ENCODE assay signal across 33 cellular contexts in the genomic region with DNA sequence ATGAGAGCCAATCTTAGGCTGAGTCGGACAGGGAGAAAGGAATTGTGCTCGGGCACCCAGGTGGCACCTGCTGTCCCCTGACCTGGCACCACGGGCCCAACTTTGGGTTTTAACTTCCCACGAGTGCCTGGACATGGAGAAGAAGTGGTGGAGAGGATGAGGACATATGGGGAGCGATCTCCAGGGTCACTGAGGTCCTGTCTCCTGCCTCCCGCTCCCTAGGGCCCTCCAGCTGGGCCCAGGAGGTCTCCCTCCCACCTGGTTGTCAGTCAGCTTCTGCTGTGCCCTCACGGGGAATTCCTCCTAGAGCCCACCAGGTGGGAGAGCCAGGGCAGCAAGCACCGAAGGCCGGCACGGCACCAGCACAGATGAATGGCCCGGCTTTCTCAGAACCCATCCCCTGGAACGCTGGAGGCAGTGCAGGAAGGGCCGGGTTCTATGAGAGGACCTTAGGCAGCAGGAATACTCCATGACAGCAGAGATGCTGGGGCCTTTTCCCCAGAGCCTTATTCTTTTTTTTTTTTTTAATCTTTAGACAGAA.
"Had no signal": no experiment of that assay in that cellular context is flagged by ENCODE, and none has a peak within 500 bp of the region (broad histone marks: within the 10 kb centered on the region; RNA-seq: fewer than 3 reads in every experiment).

No MANE protein-coding gene starts in this region.

- H3K27ac Mint-ChIP-seq: activated B cell treated with CpG ODN at 0.5 μM for 24 hours; activated CD8-positive, alpha-beta T cell treated with anti-CD3 and anti-CD28 coated beads, Interleukin-2, amount 10 ng/mL, durations not matched to agents 7 days and 5 days; activated naive CD4-positive, alpha-beta T cell treated with anti-CD3 and anti-CD28 coated beads, Interleukin-2, amount 50 U/mL, for 24 hours; activated naive CD8-positive, alpha-beta T cell treated with anti-CD3 and anti-CD28 coated beads, Interleukin-2, amount 10 ng/mL, durations not matched to agents 7 days and 5 days; activated T-cell treated with anti-CD3 and anti-CD28 coated beads, Interleukin-2, amount 50 U/mL, for 24 hours; activated T-helper 2 cell treated with anti-CD3 and anti-CD28 coated beads, Interferon-gamma antibody, Interleukin-2, Interleukin-4, amounts not matched to agents 10 μg/mL and 5 μg/mL and 100 μg/mL, durations not matched to agents 14 hours and 24 hours and 36 hours; T-cell; T-helper 17 cell had no signal

- H3K36me3 ChIP-seq: ascending aorta, breast epithelium, MG63, SJCRH30 had no signal

- H3K9me3 ChIP-seq: ascending aorta, body of pancreas, breast epithelium, MG63, SK-N-SH had no signal

- H3K4me3 Mint-ChIP-seq: activated B cell treated with CpG ODN at 0.5 μM for 24 hours; activated CD8-positive, alpha-beta T cell treated with anti-CD3 and anti-CD28 coated beads, Interleukin-2, amount 10 ng/mL, durations not matched to agents 7 days and 5 days; activated naive CD4-positive, alpha-beta T cell treated with anti-CD3 and anti-CD28 coated beads, Interleukin-2, amount 50 U/mL, for 24 hours; activated naive CD8-positive, alpha-beta T cell treated with anti-CD3 and anti-CD28 coated beads, Interleukin-2, amount 10 ng/mL, durations not matched to agents 7 days and 5 days; activated T-cell treated with anti-CD3 and anti-CD28 coated beads, Interleukin-2, amount 50 U/mL, for 24 hours; T-cell; T-helper 17 cell had no signal

- H3K9me3 Mint-ChIP-seq: activated B cell treated with CpG ODN at 0.5 μM for 24 hours; activated naive CD4-positive, alpha-beta T cell treated with anti-CD3 and anti-CD28 coated beads, Interleukin-2, amount 50 U/mL, for 24 hours; activated naive CD8-positive, alpha-beta T cell treated with anti-CD3 and anti-CD28 coated beads, Interleukin-2, amount 10 ng/mL, durations not matched to agents 7 days and 5 days; activated T-cell treated with anti-CD3 and anti-CD28 coated beads, Interleukin-2, amount 50 U/mL, for 24 hours; activated T-helper 2 cell treated with anti-CD3 and anti-CD28 coated beads, Interferon-gamma antibody, Interleukin-2, Interleukin-4, amounts not matched to agents 10 μg/mL and 5 μg/mL and 100 μg/mL, durations not matched to agents 14 hours and 24 hours and 36 hours; T-cell had no signal

- H3K27ac ChIP-seq: ascending aorta, body of pancreas, breast epithelium, SJCRH30, VCaP had no signal

- H3K4me3 ChIP-seq: ascending aorta, body of pancreas, breast epithelium, MG63, SJCRH30 had no signal

- H3K36me3 Mint-ChIP-seq: activated naive CD4-positive, alpha-beta T cell treated with anti-CD3 and anti-CD28 coated beads, Interleukin-2, amount 50 U/mL, for 24 hours; activated naive CD8-positive, alpha-beta T cell treated with anti-CD3 and anti-CD28 coated beads, Interleukin-2, amount 10 ng/mL, durations not matched to agents 7 days and 5 days; T-cell had no signal

- DNase-seq: activated B cell treated with CpG ODN at 0.5 μM for 24 hours; activated CD4-positive, alpha-beta T cell treated with anti-CD3 and anti-CD28 coated beads for 4 hours; activated CD4-positive, CD25-positive, alpha-beta regulatory T cell treated with anti-CD3 and anti-CD28 coated beads, Interleukin-2, amount 50 U/mL, for 72 hours; activated CD8-positive, alpha-beta T cell treated with anti-CD3 and anti-CD28 coated beads, Interleukin-2, amount 10 ng/mL, durations not matched to agents 7 days and 5 days; activated gamma-delta T cell; activated naive CD4-positive, alpha-beta T cell treated with Interleukin-2 at 50 U/mL for 16 hours; activated naive CD8-positive, alpha-beta T cell treated with anti-CD3 and anti-CD28 coated beads, Interleukin-2, amount 10 ng/mL, durations not matched to agents 7 days and 5 days; activated T-cell treated with anti-CD3 and anti-CD28 coated beads, Interleukin-2, amount 50 U/mL, for 24 hours; amygdala; body of pancreas; Kasumi-1; KG1; MG63; NCI-H1048; NCI-H1105 treated with DMSO at 0.1 percent for 48 hours; NCI-H1436; NCI-H1694; NCI-H1930; NCI-H2081 treated with DMSO at 0.1 percent for 48 hours; NCI-H226; NCI-H446 treated with DMSO at 0.1 percent for 48 hours; NCI-H524 treated with DMSO at 0.1 percent for 48 hours; SHP77; SJCRH30; SK-N-SH; T-cell; T-helper 17 cell; T-helper 9 cell had no signal

- H3K27me3 ChIP-seq: ascending aorta, body of pancreas, breast epithelium, MG63, SJCRH30 had no signal

- H3K4me1 Mint-ChIP-seq: activated B cell treated with CpG ODN at 0.5 μM for 24 hours; activated naive CD4-positive, alpha-beta T cell treated with anti-CD3 and anti-CD28 coated beads, Interleukin-2, amount 50 U/mL, for 24 hours; activated naive CD8-positive, alpha-beta T cell treated with anti-CD3 and anti-CD28 coated beads, Interleukin-2, amount 10 ng/mL, durations not matched to agents 7 days and 5 days; T-cell had no signal

- H3K4me1 ChIP-seq: ascending aorta, body of pancreas, breast epithelium had no signal
